In genomic region chr5:101977729-101978345, GRCh38 we compare ENCODE assay signal across 8 cellular contexts.
DNase-seq lines count a peak whose midpoint lies in the region; ATAC-seq, FAIRE-seq and TF ChIP-seq lines count a peak whose summit lies in the region.

No MANE protein-coding gene starts in this region.

- no peak overlapping the region for H3K27ac Mint-ChIP-seq in CD4-positive, alpha-beta T cell

- POLR2A ChIA-PET in CD4-positive, alpha-beta T cell (lab: Charles Lee), result no interaction called here

- no peaks in the 10 kb centered on the region for H3K9me3 Mint-ChIP-seq in CD4-positive, alpha-beta T cell

- no peak overlapping the region for H3K4me3 Mint-ChIP-seq in CD4-positive, alpha-beta T cell

- CTCF ChIA-PET in CD4-positive, alpha-beta T cell (lab: Charles Lee), result no interaction called here

- TF ChIP-seq CTCF in CD4-positive, alpha-beta T cell (IDR thresholded peaks at IDR 0.05), result peak; percentile 42
- TF ChIP-seq CTCF in kidney (IDR thresholded peaks at IDR 0.05; ENCODE audit: borderline replicate concordance, extremely low read depth, insufficient read depth), result peak; percentile 31

- H3K27me3 ChIP-seq in CD4-positive, alpha-beta T cell (ENCODE audit: control insufficient read depth, insufficient read depth, low read length), result no peaks in the 10 kb centered on the region
- peaks cover 3% of the 10 kb centered on the region for H3K27me3 ChIP-seq in adipocyte (replicated peaks; ENCODE audit: control insufficient read depth, insufficient read depth, low read length)

- ATAC-seq in CD4-positive, alpha-beta T cell (ENCODE audit: poor library complexity), result no peak
- ATAC-seq in GM18909 (IDR thresholded peaks at IDR 0.05; ENCODE audit: poor library complexity, unreplicated experiment) (peak; percentile 96), HG03060 (IDR thresholded peaks at IDR 0.05; ENCODE audit: low read depth, unreplicated experiment) (peak; percentile 86), esophagus mucosa (no peak)

- FAIRE-seq in kidney (lab: Jason Lieb, UNC), result peak; percentile 45

- H3K36me3 Mint-ChIP-seq in CD4-positive, alpha-beta T cell (ENCODE audit: low read depth), result no peaks in the 10 kb centered on the region

- no peak overlapping the region for H3K9ac ChIP-seq in adipocyte (ENCODE audit: low read length)
- no peak overlapping the region for H3K9ac ChIP-seq in kidney (ENCODE audit: low read length in 2 of 2)

- H3K36me3 ChIP-seq in adipocyte (ENCODE audit: control insufficient read depth, insufficient read depth, low read length, severe bottlenecking) (no peaks in the 10 kb centered on the region), kidney (ENCODE audit: control insufficient read depth in 1 of 2, insufficient read depth in 2 of 2, low read length in 2 of 2) (no peaks in the 10 kb centered on the region)

- DNase-seq in CD4-positive, alpha-beta T cell, result no peak
- DNase-seq in NCI-H2029 (lab: John Stamatoyannopoulos, UW) (peak; percentile 79), adipocyte (ENCODE audit: low read depth) (peak; percentile 68), kidney (no peak)
- DNase-seq in activated CD4-positive, alpha-beta T cell treated with anti-CD3 and anti-CD28 coated beads for 1 hour, result no peak

- no peak overlapping the region for H3K4me3 ChIP-seq in adipocyte (ENCODE audit: low read length)
- H3K4me3 ChIP-seq in kidney (ENCODE audit: low read length in 2 of 2), result no peak overlapping the region

- H3K4me1 ChIP-seq in adipocyte (ENCODE audit: control insufficient read depth, insufficient read depth, low read length) (no peaks in the 10 kb centered on the region), kidney (ENCODE audit: control insufficient read depth in 1 of 2, insufficient read depth in 1 of 2, low read depth in 1 of 2, low read length in 2 of 2) (no peaks in the 10 kb centered on the region)

- no peaks in the 10 kb centered on the region for H3K4me1 Mint-ChIP-seq in CD4-positive, alpha-beta T cell (ENCODE audit: low read depth)

- no peaks in the 10 kb centered on the region for H3K9me3 ChIP-seq in CD4-positive, alpha-beta T cell (ENCODE audit: control insufficient read depth, low read length)
- H3K9me3 ChIP-seq in adipocyte (ENCODE audit: control insufficient read depth, low read length) (no peaks in the 10 kb centered on the region), kidney (ENCODE audit: control insufficient read depth in 1 of 2, low read length in 2 of 2) (no peaks in the 10 kb centered on the region)

- H3K27me3 Mint-ChIP-seq in CD4-positive, alpha-beta T cell, result no peaks in the 10 kb centered on the region

- intact Hi-C loops in CD4-positive, alpha-beta T cell (cut with DNase I, micrococcal nuclease), result loop anchor here in 1 of 2 experiments (5.0 kb wide), 1 partner anchor 1501 kb away; no protein-coding TSS in a partner anchor
- intact Hi-C loops in kidney (cut with DNase I), result no loop called here

- H3K27ac ChIP-seq in CD4-positive, alpha-beta T cell (ENCODE audit: low read depth, low read length), result no peak overlapping the region
- H3K27ac ChIP-seq in kidney (ENCODE audit: low read depth in 2 of 2, low read length in 2 of 2), result no peak overlapping the region

Comparison
In these comparisons a context has a peak if more than half of its experiments do, and no peak if none do; other contexts are left out.
1. ATAC-seq: peak in GM18909 (single experiment) and HG03060 (single experiment); none in CD4-positive, alpha-beta T cell (single experiment) and esophagus mucosa (single experiment).
2. DNase-seq: peak in NCI-H2029 (single experiment) and adipocyte (single experiment); none in CD4-positive, alpha-beta T cell (0 of 10), kidney (single experiment) and activated CD4-positive, alpha-beta T cell treated with anti-CD3 and anti-CD28 coated beads for 1 hour (single experiment).